11 cellular contexts compared by ENCODE assay signal in genomic region chr3:101868534-101869464, GRCh38. TPM values are rescaled to one million over a fixed set of nuclear protein-coding genes. Genes with fewer than 3 reads are reported as not detected.
A peak's percentile ranks its signal among the peaks of the same experiment; 100 is the strongest.
DNase-seq lines count a peak whose midpoint lies in the region; TF ChIP-seq lines count a peak whose summit lies in the region.
"Had no signal": no experiment of that assay in that cellular context is flagged by ENCODE, and none has a peak within 500 bp of the region (broad histone marks: within the 10 kb centered on the region; RNA-seq: fewer than 3 reads in every experiment).

No MANE protein-coding gene starts in this region.

- H3K27me3 ChIP-seq in colonic mucosa: no peaks in the 10 kb centered on the region
- no peaks in the 10 kb centered on the region for H3K27me3 ChIP-seq in liver (ENCODE audit: control insufficient read depth in 4 of 4, insufficient read depth in 4 of 4, low read length in 3 of 4)
- H3K27me3 ChIP-seq: spleen had no signal

- H3K36me3 ChIP-seq in colonic mucosa (no peaks in the 10 kb centered on the region), liver (ENCODE audit: control insufficient read depth in 4 of 4, insufficient read depth in 3 of 4, low read depth in 1 of 4, low read length in 3 of 4) (no peaks in the 10 kb centered on the region)
- H3K36me3 ChIP-seq: spleen had no signal

- WGBS in liver: 74% methylated on average over 12 of the region's 12 CpGs

- no peak for TF ChIP-seq RAD21 in liver (IDR thresholded peaks at IDR 0.05)

- H3K27ac ChIP-seq in colonic mucosa (peak overlapping the region; percentile 60), liver (ENCODE audit: low read depth in 1 of 2, low read length in 2 of 2) (peak overlapping the region; percentile 14 to 71)
- H3K27ac ChIP-seq: spleen had no signal

- H3K4me1 ChIP-seq in colonic mucosa: no peaks in the 10 kb centered on the region
- H3K4me1 ChIP-seq in liver (ENCODE audit: control insufficient read depth in 4 of 4, insufficient read depth in 4 of 4, low read length in 3 of 4): peaks cover 4 to 24% (median 19%) of the 10 kb centered on the region in 4 donors

- no peaks in the 10 kb centered on the region for H3K9me3 ChIP-seq in colonic mucosa
- H3K9me3 ChIP-seq in liver (ENCODE audit: control insufficient read depth in 4 of 4, low read length in 3 of 4): no peaks in the 10 kb centered on the region
- H3K9me3 ChIP-seq: spleen had no signal

- DNase-seq in A172 (ENCODE audit: low spot score) (peak; percentile 72), LoVo (ENCODE audit: low spot score) (peak; percentile 59), colonic mucosa (peak; percentile 84), GM03348 (ENCODE audit: low spot score) (no peak), GM19238 (ENCODE audit: insufficient read length, low spot score) (no peak), COR-L47 (lab: John Stamatoyannopoulos, UW) (no peak)
- DNase-seq in activated CD4-positive, alpha-beta T cell treated with anti-CD3 and anti-CD28 coated beads for 4 hours: no peak
- DNase-seq: activated effector memory CD4-positive, alpha-beta T cell treated with Interleukin-2 at 50 U/mL for 16 hours; spleen; stimulated activated naive CD4-positive, alpha-beta T cell treated with Interleukin-2 at 50 U/mL for 16 hours had no signal

- H3K9ac ChIP-seq in colonic mucosa (ENCODE audit: low read depth in 2 of 2, low read length in 2 of 2): no peak overlapping the region
- H3K9ac ChIP-seq in liver (ENCODE audit: low read depth in 1 of 2, low read length in 2 of 2): no peak overlapping the region

- intact Hi-C loops in colonic mucosa (cut with DNase I): no loop called here

- TF ChIP-seq CTCF in colonic mucosa (IDR thresholded peaks at IDR 0.05) (no peak), liver (IDR thresholded peaks at IDR 0.05; ENCODE audit: low read depth, low read length, missing input control) (no peak)

- no peak overlapping the region for H3K4me3 ChIP-seq in colonic mucosa
- H3K4me3 ChIP-seq in liver (ENCODE audit: low read depth in 1 of 3, low read length in 3 of 3): peak overlapping the region in 1 of 3 donors; percentile 26
- H3K4me3 ChIP-seq: spleen had no signal

TF ChIP-seq in liver, 16 proteins besides CTCF, POLR2A, EP300 and RAD21:
- TF ChIP-seq ATF3 (IDR thresholded peaks at IDR 0.05) (no peak), FOXA2 (IDR thresholded peaks at IDR 0.05) (peak; percentile 81), JUND (IDR thresholded peaks at IDR 0.05) (peak; percentile 17 to 73), YY1 (IDR thresholded peaks at IDR 0.05) (peak; percentile 37), RXRA (IDR thresholded peaks at IDR 0.05) (peak in 1 of 2 donors; percentile 69), GABPA (IDR thresholded peaks at IDR 0.05 in 1 of 2, conservative IDR thresholded peaks at IDR 0.05 in 1 of 2) (no peak), ZBTB33 (IDR thresholded peaks at IDR 0.05) (peak; percentile 37), HNF4A (conservative IDR thresholded peaks at IDR 0.05) (peak; percentile 49 to 53), SP1 (IDR thresholded peaks at IDR 0.05) (peak; percentile 34)

RNA-seq across cellular contexts. Expression of gene NFKBIZ, which starts 19.5 kb away (rescaled TPM):
- 1.8 and 7.5 TPM in 2 replicates for total RNA-seq in A172 (2014; rRNA removed; shearing (Covaris generic))
- 10 to 100 TPM; 69.4 to 96.2 TPM for total RNA-seq in colonic mucosa
- total RNA-seq in liver: 10 to 100 TPM; 13.8 to 78.8 TPM
- polyA plus RNA-seq in liver: 10 to 100 TPM in 1 of 2 donors, 1 to 10 TPM in 1; 4.8 to 33.7 TPM

Comparison
In these comparisons a context has a peak if more than half of its experiments do, and no peak if none do; other contexts are left out.
1. DNase-seq: peak in A172 (single experiment), LoVo (single experiment) and colonic mucosa (single experiment); none in GM03348 (single experiment), GM19238 (single experiment), COR-L47 (single experiment) and activated CD4-positive, alpha-beta T cell treated with anti-CD3 and anti-CD28 coated beads for 4 hours (0 of 2).